ENCODE assay signal across 1 cellular context in genomic region chr1:216458807-216459206, GRCh38.
TF ChIP-seq lines count a peak whose summit lies in the region.

No MANE protein-coding gene starts in this region.

TF ChIP-seq in IMR-90, 13 proteins besides CTCF, POLR2A, EP300 and RAD21:
- TF ChIP-seq MXI1 (IDR thresholded peaks at IDR 0.05; ENCODE audit: borderline replicate concordance, low read depth, low read length) (no peak), ELK1 (IDR thresholded peaks at IDR 0.05; ENCODE audit: borderline replicate concordance, low read depth, low read length) (no peak), RCOR1 (IDR thresholded peaks at IDR 0.05; ENCODE audit: insufficient replicate concordance, low read length) (no peak), CEBPB (IDR thresholded peaks at IDR 0.05; ENCODE audit: low read depth, low read length) (no peak), MAFK (IDR thresholded peaks at IDR 0.05; ENCODE audit: low read depth, low read length) (no peak)
